10 cellular contexts compared by ENCODE assay signal in the genomic region with DNA sequence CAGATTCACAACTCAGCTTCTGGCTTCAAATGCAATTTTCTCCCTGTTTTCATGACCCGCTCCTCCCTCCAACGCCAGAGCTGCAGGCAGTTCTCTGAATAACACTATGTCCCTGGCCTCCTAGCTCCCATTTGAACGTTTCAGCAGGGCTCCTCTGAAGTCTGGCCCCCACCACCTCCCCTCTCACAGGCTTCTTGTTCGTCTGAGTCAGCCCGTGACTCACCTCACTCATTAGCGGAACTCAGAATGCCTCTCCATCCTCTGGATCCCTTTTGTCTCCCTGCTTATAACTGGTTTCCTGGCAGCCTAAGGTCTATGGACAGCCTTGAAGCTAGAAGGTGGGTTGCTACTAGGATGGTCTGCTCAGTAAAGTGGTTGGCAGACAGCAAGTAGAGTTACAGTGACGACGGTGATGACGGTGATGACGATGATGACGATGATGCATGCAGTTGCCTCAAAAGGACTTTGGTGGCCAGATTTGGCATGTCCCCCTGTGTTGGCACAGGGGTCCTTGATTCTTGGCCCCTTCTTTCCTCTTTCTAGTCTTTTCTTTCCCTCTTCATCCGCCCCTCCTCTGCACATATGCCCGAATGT.
DNase-seq lines count a peak whose midpoint lies in the region; ATAC-seq and TF ChIP-seq lines count a peak whose summit lies in the region.
"Had no signal": no experiment of that assay in that cellular context is flagged by ENCODE, and none has a peak within 500 bp of the region (broad histone marks: within the 10 kb centered on the region; RNA-seq: fewer than 3 reads in every experiment).

No MANE protein-coding gene starts in this region.

- ATAC-seq in GM21786 (IDR thresholded peaks at IDR 0.05; ENCODE audit: unreplicated experiment), result no peak
- no peak for ATAC-seq in GM21576 (IDR thresholded peaks at IDR 0.05; ENCODE audit: unreplicated experiment)
- ATAC-seq: body of pancreas had no signal

- no peak for TF ChIP-seq CTCF in cardiac fibroblast (IDR thresholded peaks at IDR 0.05; ENCODE audit: low read depth, low read length)

- in situ Hi-C loops in Caki2 (cut with HindIII; ENCODE audit: low pct_unique_long_range_greater_than_20kb, low sequenced_read_pairs), result no loop called here

- DNase-seq in Caki2 (ENCODE audit: low read depth) (peak; percentile 72), HS-5 (ENCODE audit: low read depth) (peak; percentile 69), cardiac fibroblast (ENCODE audit: low read depth in 2 of 2) (peak; percentile 82 to 96), non-pigmented ciliary epithelial cell (ENCODE audit: low read depth) (peak; percentile 89), GF-D8 (lab: John Stamatoyannopoulos, UW) (no peak), OCI-M1 (lab: John Stamatoyannopoulos, UW) (no peak)

- H3K4me3 ChIP-seq in cardiac fibroblast (replicated peaks in 1 of 2; ENCODE audit: low read depth in 2 of 2, low read length in 2 of 2), result no peak overlapping the region
- H3K4me3 ChIP-seq: body of pancreas, SK-N-MC had no signal

Comparison
In these comparisons a context has a peak if more than half of its experiments do, and no peak if none do; other contexts are left out.
1. DNase-seq: peak in Caki2 (single experiment), HS-5 (single experiment), cardiac fibroblast (2 of 2) and non-pigmented ciliary epithelial cell (single experiment); none in GF-D8 (single experiment) and OCI-M1 (single experiment).